In genomic region chr12:19915392-19916192, GRCh38 we compare ENCODE assay signal across 9 cellular contexts.
A peak's percentile ranks its signal among the peaks of the same experiment; 100 is the strongest.
DNase-seq lines count a peak whose midpoint lies in the region; ATAC-seq, FAIRE-seq and TF ChIP-seq lines count a peak whose summit lies in the region.
"Had no signal": no experiment of that assay in that cellular context is flagged by ENCODE, and none has a peak within 500 bp of the region (broad histone marks: within the 10 kb centered on the region; RNA-seq: fewer than 3 reads in every experiment).

No MANE protein-coding gene starts in this region.

- ATAC-seq in HG02798 (IDR thresholded peaks at IDR 0.05; ENCODE audit: poor library complexity, unreplicated experiment) (peak; percentile 70), pancreas (peak; percentile 78 to 91 (median 88))

- TF ChIP-seq CTCF in BE2C (IDR thresholded peaks at IDR 0.05; ENCODE audit: low read depth, low read length) (peak; percentile 76), OCI-LY3 (IDR thresholded peaks at IDR 0.05; ENCODE audit: low read depth, low read length) (peak; percentile 86), pancreas (IDR thresholded peaks at IDR 0.05) (peak in 3 of 4 donors; percentile 41 to 57 (median 46)), RWPE1 (conservative IDR thresholded peaks at IDR 0.05; ENCODE audit: low read depth) (no peak)

- H3K36me3 ChIP-seq in BE2C, result no peaks in the 10 kb centered on the region
- H3K36me3 ChIP-seq in OCI-LY3 (replicated peaks; ENCODE audit: low read depth, low read length), result peaks cover 3% of the 10 kb centered on the region
- no peaks in the 10 kb centered on the region for H3K36me3 ChIP-seq in pancreas
- H3K36me3 ChIP-seq: HAP-1 had no signal

- POLR2A ChIA-PET in RWPE1 (lab: Yijun Ruan, JAX; ENCODE audit: low non-redundant PET), result no interaction called here

- H2AFZ ChIP-seq in OCI-LY3 (ENCODE audit: low read depth, low read length), result no peak overlapping the region

- no peak overlapping the region for H3K4me3 ChIP-seq in BE2C (ENCODE audit: low read depth, low read length)
- no peak overlapping the region for H3K4me3 ChIP-seq in OCI-LY3 (ENCODE audit: low read length)
- H3K4me3 ChIP-seq in pancreas, result no peak overlapping the region
- H3K4me3 ChIP-seq: HAP-1 had no signal

- 26% methylated on average over 3 of the region's 3 CpGs for WGBS in pancreas, 2 donors

- CTCF ChIA-PET in RWPE1 (lab: Yijun Ruan, JAX), result interaction anchor here (0.7 kb wide), 1 partner anchor 458 kb away, joined by 4 read pairs; no protein-coding TSS in a partner anchor

- H3K79me2 ChIP-seq in OCI-LY3 (ENCODE audit: low read length), result no peaks in the 10 kb centered on the region

- no peak overlapping the region for H3K27ac ChIP-seq in OCI-LY3 (ENCODE audit: low read length)
- no peak overlapping the region for H3K27ac ChIP-seq in pancreas
- no peak overlapping the region for H3K27ac ChIP-seq in RWPE1

- DNase-seq in BE2C (peak; percentile 24), fibroblast of peridontal ligament (ENCODE audit: extremely low read depth) (peak; percentile 70), pancreas (peak in 1 of 6 donors; percentile 16), RWPE1 (ENCODE audit: low spot score) (no peak), islet precursor cell (no peak)
- no peak for DNase-seq in activated naive CD4-positive, alpha-beta T cell treated with anti-CD3 and anti-CD28 coated beads, Interleukin-2, amount 50 U/mL, for 16 hours

- no peak overlapping the region for H3K9ac ChIP-seq in OCI-LY3 (ENCODE audit: low read length)

- no peaks in the 10 kb centered on the region for H3K9me3 ChIP-seq in BE2C
- no peaks in the 10 kb centered on the region for H3K9me3 ChIP-seq in OCI-LY3 (ENCODE audit: insufficient read depth, low read length)
- no peaks in the 10 kb centered on the region for H3K9me3 ChIP-seq in pancreas
- H3K9me3 ChIP-seq: HAP-1 had no signal

- H3K4me1 ChIP-seq in BE2C, result peaks cover 15% of the 10 kb centered on the region
- peaks cover 22% of the 10 kb centered on the region for H3K4me1 ChIP-seq in OCI-LY3 (ENCODE audit: low read length)
- H3K4me1 ChIP-seq in pancreas, result peaks cover 0 to 30% (median 6%) of the 10 kb centered on the region in 3 donors
- H3K4me1 ChIP-seq: HAP-1 had no signal

- peak; percentile 85 for FAIRE-seq in pancreas (lab: Jason Lieb, UNC)

- intact Hi-C loops in pancreas (cut with DNase I), result loop anchor here in 1 of 3 donors (10.0 kb wide), 1 partner anchor 689 kb away; no protein-coding TSS in a partner anchor

- no peaks in the 10 kb centered on the region for H4K20me1 ChIP-seq in OCI-LY3 (ENCODE audit: insufficient read depth, low read length)

- H3K27me3 ChIP-seq in BE2C (no peaks in the 10 kb centered on the region), OCI-LY3 (ENCODE audit: low read depth, low read length) (no peaks in the 10 kb centered on the region), pancreas (no peaks in the 10 kb centered on the region)

- H3K4me2 ChIP-seq in OCI-LY3 (ENCODE audit: low read length), result no peak overlapping the region

Comparison
In these comparisons a context has a peak if more than half of its experiments do, and no peak if none do; other contexts are left out.
1. DNase-seq: peak in BE2C (single experiment) and fibroblast of peridontal ligament (single experiment); none in activated naive CD4-positive, alpha-beta T cell treated with anti-CD3 and anti-CD28 coated beads, Interleukin-2, amount 50 U/mL, for 16 hours (single experiment), RWPE1 (single experiment) and islet precursor cell (single experiment).